Comparison of ENCODE assay signal across 2 cellular contexts in genomic region chr3:128402319-128402718, GRCh38.
A peak's percentile ranks its signal among the peaks of the same experiment; 100 is the strongest.
TF ChIP-seq lines count a peak whose summit lies in the region.

No MANE protein-coding gene starts in this region.

TF ChIP-seq in HepG2, 621 proteins besides CTCF, POLR2A, EP300 and RAD21 (continues in another document):
- TF ChIP-seq SOX13 (IDR thresholded peaks at IDR 0.05): no peak
- TF ChIP-seq SOX13 (CRISPR knock-in tag; conservative IDR thresholded peaks at IDR 0.05 in 1 of 2, IDR thresholded peaks at IDR 0.05 in 1 of 2): peak in 1 of 2 experiments; percentile 16; a peak in 1 of 4 replicates
- TF ChIP-seq FOXP1 (IDR thresholded peaks at IDR 0.05): no peak
- 0 out of 2 replicates have a peak, but pooled peaks have one; percentile 27 for TF ChIP-seq FOXP1 (CRISPR knock-in tag; IDR thresholded peaks at IDR 0.05)
- no peak for TF ChIP-seq ZNF766 (CRISPR knock-in tag; IDR thresholded peaks at IDR 0.05; ENCODE audit: borderline replicate concordance)
- TF ChIP-seq CREM (IDR thresholded peaks at IDR 0.05): no peak
- no peak for TF ChIP-seq CREM (CRISPR knock-in tag; IDR thresholded peaks at IDR 0.05)
- TF ChIP-seq LCORL (IDR thresholded peaks at IDR 0.05): no peak
- TF ChIP-seq LCORL (CRISPR knock-in tag; IDR thresholded peaks at IDR 0.05): 0 out of 2 replicates have a peak, but pooled peaks have one; percentile 25
- TF ChIP-seq TFDP2 (CRISPR knock-in tag; IDR thresholded peaks at IDR 0.05): peak; percentile 23; the same call in 1 of the 2 replicates
- no peak for TF ChIP-seq SOX6 (IDR thresholded peaks at IDR 0.05)
- peak; percentile 17; the same call in 1 of the 2 replicates for TF ChIP-seq SOX6 (CRISPR knock-in tag; IDR thresholded peaks at IDR 0.05)
- no peak for TF ChIP-seq TBX3 (IDR thresholded peaks at IDR 0.05; ENCODE audit: borderline replicate concordance)
- TF ChIP-seq THRA (CRISPR knock-in tag; IDR thresholded peaks at IDR 0.05; ENCODE audit: borderline replicate concordance): peak; percentile 17; the same call in 1 of the 2 replicates
- TF ChIP-seq ZNF776 (CRISPR knock-in tag; IDR thresholded peaks at IDR 0.05): no peak
- TF ChIP-seq SOX5 (CRISPR knock-in tag; IDR thresholded peaks at IDR 0.05; ENCODE audit: borderline replicate concordance): peak; percentile 47; the same call in 1 of the 2 replicates
- 0 out of 2 replicates have a peak, but pooled peaks have one; percentile 27 for TF ChIP-seq FOXP4 (CRISPR knock-in tag; IDR thresholded peaks at IDR 0.05)
- 0 out of 2 replicates have a peak, but pooled peaks have one; percentile 28 for TF ChIP-seq ZBTB38 (CRISPR knock-in tag; IDR thresholded peaks at IDR 0.05)
- peak; percentile 63; the same call in 1 of the 2 replicates for TF ChIP-seq FOXA3 (CRISPR knock-in tag; IDR thresholded peaks at IDR 0.05)
- peak; percentile 20; the same call in 1 of the 2 replicates for TF ChIP-seq SALL1 (CRISPR knock-in tag; IDR thresholded peaks at IDR 0.05)
- peak; percentile 31; the same call in 1 of the 2 replicates for TF ChIP-seq RXRB (CRISPR knock-in tag; IDR thresholded peaks at IDR 0.05; ENCODE audit: borderline replicate concordance)
- peak; percentile 37; the same call in 1 of the 2 replicates for TF ChIP-seq ZMYM3 (CRISPR knock-in tag; IDR thresholded peaks at IDR 0.05)
- no peak for TF ChIP-seq HMGA1 (CRISPR knock-in tag; conservative IDR thresholded peaks at IDR 0.05)
- TF ChIP-seq BCL6 (CRISPR knock-in tag; IDR thresholded peaks at IDR 0.05): peak; percentile 80
- peak; percentile 59; the same call in 1 of the 2 replicates for TF ChIP-seq BHLHE40 (IDR thresholded peaks at IDR 0.05; ENCODE audit: low read length)
- no peak for TF ChIP-seq ATF1 (CRISPR knock-in tag; IDR thresholded peaks at IDR 0.05)
- TF ChIP-seq TGIF2 (CRISPR knock-in tag; IDR thresholded peaks at IDR 0.05): 0 out of 2 replicates have a peak, but pooled peaks have one; percentile 28

TF ChIP-seq in K562, 482 proteins besides CTCF, POLR2A, EP300 and RAD21:
- TF ChIP-seq ARID4B (CRISPR knock-in tag; IDR thresholded peaks at IDR 0.05): no peak
- no peak for TF ChIP-seq REST (CRISPR knock-in tag; IDR thresholded peaks at IDR 0.05; ENCODE audit: low read depth)
- no peak for TF ChIP-seq MLLT1 (IDR thresholded peaks at IDR 0.05)
- TF ChIP-seq BHLHE40 (IDR thresholded peaks at IDR 0.05; ENCODE audit: low read length): 0 out of 2 replicates have a peak, but pooled peaks have one; percentile 17
- 0 out of 2 replicates have a peak, but pooled peaks have one; percentile 10 for TF ChIP-seq DPF2 (IDR thresholded peaks at IDR 0.05)
